ENCODE assay signal across 11 cellular contexts in genomic region chr1:89310976-89311375, GRCh38. TPM values are rescaled to one million over a fixed set of nuclear protein-coding genes. Genes with fewer than 3 reads are reported as not detected.
DNase-seq lines count a peak whose midpoint lies in the region; ATAC-seq and TF ChIP-seq lines count a peak whose summit lies in the region.
"Had no signal": no experiment of that assay in that cellular context is flagged by ENCODE, and none has a peak within 500 bp of the region (broad histone marks: within the 10 kb centered on the region; RNA-seq: fewer than 3 reads in every experiment).

No MANE protein-coding gene starts in this region.

- no peak for TF ChIP-seq CTCF in adrenal gland (IDR thresholded peaks at IDR 0.05)
- no peak for TF ChIP-seq CTCF in gastrocnemius medialis (IDR thresholded peaks at IDR 0.05 in 4 of 5, conservative IDR thresholded peaks at IDR 0.05 in 1 of 5)

- H3K27ac ChIP-seq in adrenal gland (peak overlapping the region in 4 of 5 donors; percentile 49 to 63 (median 56)), gastrocnemius medialis (peak overlapping the region in 3 of 4 donors; percentile 56 to 72 (median 58))

- peaks cover 9 to 24% of the 10 kb centered on the region in 2 donors for H3K4me1 ChIP-seq in adrenal gland (replicated peaks in 1 of 2)
- H3K4me1 ChIP-seq in gastrocnemius medialis = peaks cover 7 to 23% of the 10 kb centered on the region in 2 donors
- H3K4me1 ChIP-seq: HAP-1 had no signal

- intact Hi-C loops in adrenal gland (cut with DNase I) = no loop called here
- intact Hi-C loops in gastrocnemius medialis (cut with DNase I; ENCODE audit: low total_unique reads) = no loop called here

- ATAC-seq in GM18873 (IDR thresholded peaks at IDR 0.05; ENCODE audit: low FRiP score, unreplicated experiment) (peak; percentile 14), HG02981 (IDR thresholded peaks at IDR 0.05; ENCODE audit: unreplicated experiment) (peak; percentile 30), gastrocnemius medialis (no peak)
- ATAC-seq: K562, psoas muscle had no signal

- in situ Hi-C loops in gastrocnemius medialis (cut with MboI; ENCODE audit: low sequenced_read_pairs in 4 of 4) = no loop called here

- DNase-seq in adrenal gland = no peak
- no peak for DNase-seq in gastrocnemius medialis
- DNase-seq in mesenteric fat pad (ENCODE audit: low spot score) = no peak
- no peak for DNase-seq in DMS79 (lab: John Stamatoyannopoulos, UW)
- DNase-seq in GF-D8 (lab: John Stamatoyannopoulos, UW) = no peak
- DNase-seq: activated CD4-positive, alpha-beta T cell treated with anti-CD3 and anti-CD28 coated beads for 1 hour; psoas muscle had no signal

- H3K27me3 ChIP-seq in adrenal gland (no peaks in the 10 kb centered on the region), gastrocnemius medialis (no peaks in the 10 kb centered on the region)

- H3K36me3 ChIP-seq in adrenal gland (replicated peaks in 1 of 2) = no peaks in the 10 kb centered on the region
- no peaks in the 10 kb centered on the region for H3K36me3 ChIP-seq in gastrocnemius medialis
- H3K36me3 ChIP-seq: HAP-1 had no signal

- no peak for TF ChIP-seq POLR2A in adrenal gland (IDR thresholded peaks at IDR 0.05)
- TF ChIP-seq POLR2A in gastrocnemius medialis (IDR thresholded peaks at IDR 0.05) = no peak

- H3K9me3 ChIP-seq in adrenal gland (replicated peaks in 1 of 3) (no peaks in the 10 kb centered on the region), gastrocnemius medialis (peaks cover 0 to 3% (median 0%) of the 10 kb centered on the region in 3 donors)
- H3K9me3 ChIP-seq: HAP-1 had no signal

- H3K4me3 ChIP-seq in adrenal gland (peak overlapping the region in 1 of 4 donors; percentile 44), gastrocnemius medialis (no peak overlapping the region)
- H3K4me3 ChIP-seq: HAP-1, K562, psoas muscle had no signal

RNA-seq across cellular contexts. Expression of gene GBP5, which starts 38.3 kb away (rescaled TPM):
- total RNA-seq in adrenal gland (10 to 100 TPM in 1 of 8 donors, 1 to 10 TPM in 5, under 1 TPM in 2; 0.18 to 31.0 (median 3.1) TPM), gastrocnemius medialis (1 to 10 TPM in 1 of 4 donors, under 1 TPM in 2, not detected in 1; 0.13 to 1.0 (median 0.25) TPM), mesenteric fat pad (2.1 TPM)
- polyA plus RNA-seq in adrenal gland = 1 to 10 TPM; 1.2 to 2.4 (median 2.4) TPM

RNA-seq across cellular contexts. Expression of gene GBP6, which starts 52.9 kb away (rescaled TPM):
- total RNA-seq in adrenal gland = under 1 TPM in 3 of 8 donors, not detected in 5; 0.07 to 0.54 (median 0.08) TPM
- under 1 TPM in 2 of 3 donors, not detected in 1; 0.08 to 0.24 TPM for polyA plus RNA-seq in adrenal gland
- total RNA-seq in gastrocnemius medialis = not detected
- total RNA-seq in mesenteric fat pad = not detected
- total RNA-seq: K562 had no signal
- polyA plus RNA-seq: K562 had no signal

Comparison
In these comparisons a context has a peak if more than half of its experiments do, and no peak if none do; other contexts are left out.
1. ATAC-seq: peak in GM18873 (single experiment) and HG02981 (single experiment); none in gastrocnemius medialis (0 of 2).